ENCODE assay signal across 1 cellular context in genomic region chr3:104907507-104907906, GRCh38.
TF ChIP-seq lines count a peak whose summit lies in the region.

No MANE protein-coding gene starts in this region.

TF ChIP-seq in SK-N-SH, 30 proteins besides CTCF, POLR2A, EP300 and RAD21 (continued from another document):
- TF ChIP-seq ZBTB33 (IDR thresholded peaks at IDR 0.05; ENCODE audit: borderline replicate concordance, low read depth) (no peak), EZH2phosphoT487 (IDR thresholded peaks at IDR 0.05; ENCODE audit: borderline replicate concordance, low read depth) (no peak), ELF1 (IDR thresholded peaks at IDR 0.05) (no peak), JUND (IDR thresholded peaks at IDR 0.05) (peak; percentile 91), TEAD4 (IDR thresholded peaks at IDR 0.05; ENCODE audit: borderline replicate concordance, insufficient read depth) (peak; percentile 47; the same call in 1 of the 2 replicates), TCF12 (IDR thresholded peaks at IDR 0.05) (peak; percentile 53; the same call in 1 of the 2 replicates), MXI1 (IDR thresholded peaks at IDR 0.05; ENCODE audit: low read depth, low read length) (no peak), CHD2 (IDR thresholded peaks at IDR 0.05; ENCODE audit: low read length, partially characterized antibody) (no peak), FOXM1 (IDR thresholded peaks at IDR 0.05; ENCODE audit: low read depth) (no peak)
- TF ChIP-seq, protein P1, sequence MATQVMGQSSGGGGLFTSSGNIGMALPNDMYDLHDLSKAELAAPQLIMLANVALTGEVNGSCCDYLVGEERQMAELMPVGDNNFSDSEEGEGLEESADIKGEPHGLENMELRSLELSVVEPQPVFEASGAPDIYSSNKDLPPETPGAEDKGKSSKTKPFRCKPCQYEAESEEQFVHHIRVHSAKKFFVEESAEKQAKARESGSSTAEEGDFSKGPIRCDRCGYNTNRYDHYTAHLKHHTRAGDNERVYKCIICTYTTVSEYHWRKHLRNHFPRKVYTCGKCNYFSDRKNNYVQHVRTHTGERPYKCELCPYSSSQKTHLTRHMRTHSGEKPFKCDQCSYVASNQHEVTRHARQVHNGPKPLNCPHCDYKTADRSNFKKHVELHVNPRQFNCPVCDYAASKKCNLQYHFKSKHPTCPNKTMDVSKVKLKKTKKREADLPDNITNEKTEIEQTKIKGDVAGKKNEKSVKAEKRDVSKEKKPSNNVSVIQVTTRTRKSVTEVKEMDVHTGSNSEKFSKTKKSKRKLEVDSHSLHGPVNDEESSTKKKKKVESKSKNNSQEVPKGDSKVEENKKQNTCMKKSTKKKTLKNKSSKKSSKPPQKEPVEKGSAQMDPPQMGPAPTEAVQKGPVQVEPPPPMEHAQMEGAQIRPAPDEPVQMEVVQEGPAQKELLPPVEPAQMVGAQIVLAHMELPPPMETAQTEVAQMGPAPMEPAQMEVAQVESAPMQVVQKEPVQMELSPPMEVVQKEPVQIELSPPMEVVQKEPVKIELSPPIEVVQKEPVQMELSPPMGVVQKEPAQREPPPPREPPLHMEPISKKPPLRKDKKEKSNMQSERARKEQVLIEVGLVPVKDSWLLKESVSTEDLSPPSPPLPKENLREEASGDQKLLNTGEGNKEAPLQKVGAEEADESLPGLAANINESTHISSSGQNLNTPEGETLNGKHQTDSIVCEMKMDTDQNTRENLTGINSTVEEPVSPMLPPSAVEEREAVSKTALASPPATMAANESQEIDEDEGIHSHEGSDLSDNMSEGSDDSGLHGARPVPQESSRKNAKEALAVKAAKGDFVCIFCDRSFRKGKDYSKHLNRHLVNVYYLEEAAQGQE (IDR thresholded peaks at IDR 0.05; ENCODE audit: low read depth, low read length), result no peak
- TF ChIP-seq, protein P2, sequence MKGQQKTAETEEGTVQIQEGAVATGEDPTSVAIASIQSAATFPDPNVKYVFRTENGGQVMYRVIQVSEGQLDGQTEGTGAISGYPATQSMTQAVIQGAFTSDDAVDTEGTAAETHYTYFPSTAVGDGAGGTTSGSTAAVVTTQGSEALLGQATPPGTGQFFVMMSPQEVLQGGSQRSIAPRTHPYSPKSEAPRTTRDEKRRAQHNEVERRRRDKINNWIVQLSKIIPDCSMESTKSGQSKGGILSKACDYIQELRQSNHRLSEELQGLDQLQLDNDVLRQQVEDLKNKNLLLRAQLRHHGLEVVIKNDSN (IDR thresholded peaks at IDR 0.05; ENCODE audit: borderline replicate concordance, low read depth), result no peak
